29 cellular contexts compared by ENCODE assay signal in genomic region chr11:35847473-35847872, GRCh38.
"Had no signal": no experiment of that assay in that cellular context is flagged by ENCODE, and none has a peak within 500 bp of the region (broad histone marks: within the 10 kb centered on the region; RNA-seq: fewer than 3 reads in every experiment).

No MANE protein-coding gene starts in this region.

- ATAC-seq: activated CD4-positive, alpha-beta T cell treated with anti-CD3 and anti-CD28 coated beads for 36 hours; activated CD4-positive, CD25-positive, alpha-beta regulatory T cell treated with anti-CD3 and anti-CD28 coated beads, Interleukin-2, amount 50 U/mL, for 24 hours; activated CD8-positive, alpha-beta T cell treated with anti-CD3 and anti-CD28 coated beads, Interleukin-2, amount 10 ng/mL, durations not matched to agents 7 days and 5 days; WTC11 had no signal

- H3K27me3 ChIP-seq: ascending aorta had no signal

- H3K4me1 Mint-ChIP-seq: activated CD4-positive, alpha-beta T cell treated with anti-CD3 and anti-CD28 coated beads for 36 hours; activated CD4-positive, alpha-beta T cell treated with anti-CD3 and anti-CD28 coated beads, Interleukin-2, amount 10 ng/mL, durations not matched to agents 7 days and 5 days; activated naive CD4-positive, alpha-beta T cell treated with anti-CD3 and anti-CD28 coated beads, Interleukin-2, amount 50 U/mL, for 24 hours; activated naive CD8-positive, alpha-beta T cell treated with anti-CD3 and anti-CD28 coated beads, Interleukin-2, amount 10 ng/mL, durations not matched to agents 7 days and 5 days had no signal

- H3K27ac ChIP-seq: ascending aorta, PC-9 had no signal

- H3K36me3 ChIP-seq: ascending aorta had no signal

- H3K27ac Mint-ChIP-seq: activated CD4-positive, alpha-beta T cell treated with anti-CD3 and anti-CD28 coated beads for 36 hours; activated CD4-positive, alpha-beta T cell treated with anti-CD3 and anti-CD28 coated beads, Interleukin-2, amount 10 ng/mL, durations not matched to agents 7 days and 5 days; activated CD8-positive, alpha-beta T cell treated with anti-CD3 and anti-CD28 coated beads, Interleukin-2, amount 10 ng/mL, durations not matched to agents 7 days and 5 days; activated naive CD4-positive, alpha-beta T cell treated with anti-CD3 and anti-CD28 coated beads, Interleukin-2, amount 50 U/mL, for 24 hours; activated naive CD8-positive, alpha-beta T cell treated with anti-CD3 and anti-CD28 coated beads, Interleukin-2, amount 10 ng/mL, durations not matched to agents 7 days and 5 days; activated T-cell treated with anti-CD3 and anti-CD28 coated beads, Interleukin-2, amount 50 U/mL, for 24 hours; activated T-helper 2 cell treated with anti-CD3 and anti-CD28 coated beads, Interferon-gamma antibody, Interleukin-2, Interleukin-4, amounts not matched to agents 10 μg/mL and 5 μg/mL and 100 μg/mL, durations not matched to agents 14 hours and 24 hours and 36 hours; WTC11 had no signal

- DNase-seq: activated CD4-positive, alpha-beta T cell treated with anti-CD3 and anti-CD28 coated beads for 36 hours; activated CD4-positive, alpha-beta T cell treated with anti-CD3 and anti-CD28 coated beads, Interleukin-2, amount 10 ng/mL, durations not matched to agents 7 days and 5 days; activated CD4-positive, alpha-beta T cell treated with anti-CD3 and anti-CD28 coated beads, Interleukin-2, amount 50 U/mL, for 48 hours; activated CD8-positive, alpha-beta T cell treated with anti-CD3 and anti-CD28 coated beads, Interleukin-2, amount 10 ng/mL, durations not matched to agents 7 days and 5 days; activated gamma-delta T cell; activated naive CD4-positive, alpha-beta T cell treated with Interleukin-2 at 50 U/mL for 16 hours; activated naive CD8-positive, alpha-beta T cell treated with anti-CD3 and anti-CD28 coated beads, Interleukin-2, amount 10 ng/mL, durations not matched to agents 7 days and 5 days; activated T-cell treated with anti-CD3 and anti-CD28 coated beads, Interleukin-2, amount 50 U/mL, for 24 hours; amygdala; Karpas-422; KBM-7; NCI-H1105 treated with DMSO at 0.1 percent for 48 hours; NCI-H1436; NCI-H1694; NCI-H2029 treated with DMSO at 0.1 percent for 48 hours; NCI-H2107; NCI-H2227 treated with DMSO at 0.1 percent for 48 hours; NCI-H446; NCI-H510A treated with DMSO at 0.1 percent for 48 hours; NCI-H69; NCI-H82; NK-92 treated with Interleukin-12 subunit alpha and Interleukin-12 subunit beta, amount 100 ng/mL, for 24 hours; PC-9; Right ventricle myocardium superior had no signal

- H3K36me3 Mint-ChIP-seq: activated naive CD4-positive, alpha-beta T cell treated with anti-CD3 and anti-CD28 coated beads, Interleukin-2, amount 50 U/mL, for 24 hours; activated naive CD8-positive, alpha-beta T cell treated with anti-CD3 and anti-CD28 coated beads, Interleukin-2, amount 10 ng/mL, durations not matched to agents 7 days and 5 days; WTC11 had no signal

- H3K4me1 ChIP-seq: ascending aorta had no signal

- H3K4me3 ChIP-seq: ascending aorta, PC-9 had no signal

- H3K9me3 ChIP-seq: ascending aorta had no signal

- H3K4me3 Mint-ChIP-seq: activated CD4-positive, alpha-beta T cell treated with anti-CD3 and anti-CD28 coated beads for 36 hours; activated CD4-positive, alpha-beta T cell treated with anti-CD3 and anti-CD28 coated beads, Interleukin-2, amount 10 ng/mL, durations not matched to agents 7 days and 5 days; activated CD8-positive, alpha-beta T cell treated with anti-CD3 and anti-CD28 coated beads, Interleukin-2, amount 10 ng/mL, durations not matched to agents 7 days and 5 days; activated naive CD4-positive, alpha-beta T cell treated with anti-CD3 and anti-CD28 coated beads, Interleukin-2, amount 50 U/mL, for 24 hours; activated naive CD8-positive, alpha-beta T cell treated with anti-CD3 and anti-CD28 coated beads, Interleukin-2, amount 10 ng/mL, durations not matched to agents 7 days and 5 days; activated T-cell treated with anti-CD3 and anti-CD28 coated beads, Interleukin-2, amount 50 U/mL, for 24 hours; WTC11 had no signal

- H3K9me3 Mint-ChIP-seq: activated CD4-positive, alpha-beta T cell treated with anti-CD3 and anti-CD28 coated beads, Interleukin-2, amount 10 ng/mL, durations not matched to agents 7 days and 5 days; activated naive CD4-positive, alpha-beta T cell treated with anti-CD3 and anti-CD28 coated beads, Interleukin-2, amount 50 U/mL, for 24 hours; activated naive CD8-positive, alpha-beta T cell treated with anti-CD3 and anti-CD28 coated beads, Interleukin-2, amount 10 ng/mL, durations not matched to agents 7 days and 5 days; activated T-cell treated with anti-CD3 and anti-CD28 coated beads, Interleukin-2, amount 50 U/mL, for 24 hours; activated T-helper 2 cell treated with anti-CD3 and anti-CD28 coated beads, Interferon-gamma antibody, Interleukin-2, Interleukin-4, amounts not matched to agents 10 μg/mL and 5 μg/mL and 100 μg/mL, durations not matched to agents 14 hours and 24 hours and 36 hours had no signal
